10 cellular contexts compared by ENCODE assay signal in the genomic region with DNA sequence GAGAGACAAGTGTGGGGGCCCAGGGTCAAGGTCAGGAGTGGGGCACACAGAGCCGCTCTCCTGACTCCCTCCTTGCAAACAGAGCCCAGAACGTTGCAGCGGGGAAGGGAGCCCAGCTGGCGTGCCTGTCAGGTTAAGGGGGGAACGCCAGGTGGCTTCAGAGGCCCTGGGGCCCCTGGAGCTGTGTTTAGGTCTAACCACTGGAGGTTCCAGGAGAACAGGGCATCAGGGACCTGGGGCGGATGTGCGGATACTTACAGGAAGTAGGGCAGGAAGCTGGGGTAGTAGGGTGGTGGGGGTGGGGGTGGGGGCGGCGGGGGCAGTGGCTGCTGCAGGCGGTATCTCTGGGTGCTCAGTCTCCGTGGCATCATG. TPM values are rescaled to one million over a fixed set of nuclear protein-coding genes. Genes with fewer than 3 reads are reported as not detected.
DNase-seq lines count a peak whose midpoint lies in the region; ATAC-seq and TF ChIP-seq lines count a peak whose summit lies in the region.
"Had no signal": no experiment of that assay in that cellular context is flagged by ENCODE, and none has a peak within 500 bp of the region (broad histone marks: within the 10 kb centered on the region; RNA-seq: fewer than 3 reads in every experiment).

No MANE protein-coding gene starts in this region.

- H3K27ac Mint-ChIP-seq in activated T-cell treated with anti-CD3 and anti-CD28 coated beads, Interleukin-2, amount 50 U/mL, for 72 hours: peak overlapping the region; percentile 6
- H3K27ac Mint-ChIP-seq in naive thymus-derived CD8-positive, alpha-beta T cell: peak overlapping the region; percentile 84 to 95 (median 92)
- no peak overlapping the region for H3K27ac Mint-ChIP-seq in osteocyte (ENCODE audit: unreplicated experiment)

- TF ChIP-seq CTCF in osteocyte (IDR thresholded peaks at IDR 0.05) (no peak), esophagus squamous epithelium (IDR thresholded peaks at IDR 0.05) (no peak)

- H3K4me1 ChIP-seq in esophagus squamous epithelium: peaks cover 47 to 68% (median 58%) of the 10 kb centered on the region in 3 donors

- intact Hi-C loops in esophagus squamous epithelium (cut with DNase I): loop anchor here (10.0 kb wide), 1 partner anchor 115 kb away; the partner anchor contains the start of gene CLTB

- no peaks in the 10 kb centered on the region for H3K27me3 Mint-ChIP-seq in activated T-cell treated with anti-CD3 and anti-CD28 coated beads, Interleukin-2, amount 50 U/mL, for 72 hours (ENCODE audit: low read depth)
- H3K27me3 Mint-ChIP-seq in naive thymus-derived CD8-positive, alpha-beta T cell: no peaks in the 10 kb centered on the region
- H3K27me3 Mint-ChIP-seq in osteocyte (ENCODE audit: unreplicated experiment): no peaks in the 10 kb centered on the region

- peaks cover 35% of the 10 kb centered on the region for H3K4me1 Mint-ChIP-seq in activated T-cell treated with anti-CD3 and anti-CD28 coated beads, Interleukin-2, amount 50 U/mL, for 72 hours (ENCODE audit: low read depth)
- H3K4me1 Mint-ChIP-seq in naive thymus-derived CD8-positive, alpha-beta T cell: peaks cover 35 to 71% (median 67%) of the 10 kb centered on the region in 4 donors
- H3K4me1 Mint-ChIP-seq in osteocyte (ENCODE audit: unreplicated experiment): peaks cover 27% of the 10 kb centered on the region

- POLR2A ChIA-PET in naive thymus-derived CD8-positive, alpha-beta T cell (lab: Charles Lee): interaction anchor here (0.6 to 19.8 kb wide), 18 partner anchors 3 to 846 kb away, joined by 3 to 531 read pairs (median 3); partner anchors contain the start of genes CLTB, FAF2 and RNF44

- ATAC-seq in activated T-cell treated with anti-CD3 and anti-CD28 coated beads, Interleukin-2, amount 50 U/mL, for 72 hours (replicated peaks in 1 of 2): peak; percentile 22 to 23
- peak; percentile 61 to 77 for ATAC-seq in naive thymus-derived CD8-positive, alpha-beta T cell

- H3K9me3 Mint-ChIP-seq in activated T-cell treated with anti-CD3 and anti-CD28 coated beads, Interleukin-2, amount 50 U/mL, for 72 hours: no peaks in the 10 kb centered on the region
- H3K9me3 Mint-ChIP-seq in naive thymus-derived CD8-positive, alpha-beta T cell: no peaks in the 10 kb centered on the region
- H3K9me3 Mint-ChIP-seq in osteocyte (ENCODE audit: unreplicated experiment): no peaks in the 10 kb centered on the region

- H3K36me3 Mint-ChIP-seq in activated T-cell treated with anti-CD3 and anti-CD28 coated beads, Interleukin-2, amount 50 U/mL, for 72 hours (ENCODE audit: insufficient read depth in 2 of 2): peaks cover 0 to 4% of the 10 kb centered on the region in 2 donors
- peaks cover 0 to 54% (median 13%) of the 10 kb centered on the region in 3 donors for H3K36me3 Mint-ChIP-seq in naive thymus-derived CD8-positive, alpha-beta T cell
- H3K36me3 Mint-ChIP-seq in osteocyte (ENCODE audit: unreplicated experiment): peaks cover 16% of the 10 kb centered on the region

- TF ChIP-seq POLR2A in esophagus squamous epithelium (IDR thresholded peaks at IDR 0.05): no peak

- peak overlapping the region; percentile 69 to 80 for H3K4me3 Mint-ChIP-seq in activated T-cell treated with anti-CD3 and anti-CD28 coated beads, Interleukin-2, amount 50 U/mL, for 72 hours
- peak overlapping the region; percentile 54 to 94 (median 78) for H3K4me3 Mint-ChIP-seq in naive thymus-derived CD8-positive, alpha-beta T cell
- H3K4me3 Mint-ChIP-seq in osteocyte (ENCODE audit: unreplicated experiment): no peak overlapping the region

- peak; percentile 11 for DNase-seq in GF-D8 (lab: John Stamatoyannopoulos, UW)
- DNase-seq in KG1 (lab: John Stamatoyannopoulos, UW): peak; percentile 45
- no peak for DNase-seq in activated T-cell treated with anti-CD3 and anti-CD28 coated beads, Interleukin-2, amount 50 U/mL, for 72 hours
- peak; percentile 52 to 93 (median 75) for DNase-seq in naive thymus-derived CD8-positive, alpha-beta T cell
- no peak for DNase-seq in MG63
- DNase-seq in OCI-M2 (lab: John Stamatoyannopoulos, UW; ENCODE audit: unreplicated experiment): no peak
- DNase-seq in osteocyte (ENCODE audit: extremely low spot score, unreplicated experiment): no peak
- DNase-seq in esophagus squamous epithelium (lab: John Stamatoyannopoulos, UW): no peak
- DNase-seq: kidney glomerular epithelial cell had no signal

- H3K27me3 ChIP-seq in MG63 (no peaks in the 10 kb centered on the region), esophagus squamous epithelium (no peaks in the 10 kb centered on the region)
- H3K27me3 ChIP-seq: SJSA1 had no signal

- WGBS in esophagus squamous epithelium, 2 donors: 63 to 92% methylated on average over 2 to 4 of the region's 11 CpGs

- H3K4me3 ChIP-seq in MG63 (no peak overlapping the region), esophagus squamous epithelium (no peak overlapping the region)
- H3K4me3 ChIP-seq: SJSA1 had no signal

- H3K36me3 ChIP-seq in MG63 (peaks cover 76% of the 10 kb centered on the region), esophagus squamous epithelium (peaks cover 17 to 70% (median 46%) of the 10 kb centered on the region in 3 donors)

- no peaks in the 10 kb centered on the region for H3K9me3 ChIP-seq in MG63
- H3K9me3 ChIP-seq in esophagus squamous epithelium: no peaks in the 10 kb centered on the region
- H3K9me3 ChIP-seq: SJSA1 had no signal

- H3K27ac ChIP-seq in esophagus squamous epithelium: peak overlapping the region in 1 of 4 donors; percentile 14
- H3K27ac ChIP-seq: SJSA1 had no signal

RNA-seq across cellular contexts. Expression of gene RNF44, which starts 7.4 kb away (rescaled TPM):
- 10 to 100 TPM; 93.0 to 93.6 TPM for total RNA-seq in activated T-cell treated with anti-CD3 and anti-CD28 coated beads, Interleukin-2, amount 50 U/mL, for 72 hours
- 100 to 1,000 TPM; 271 to 281 TPM for total RNA-seq in naive thymus-derived CD8-positive, alpha-beta T cell
- polyA plus RNA-seq in naive thymus-derived CD8-positive, alpha-beta T cell: 1 to 10 TPM; 1.2 to 4.1 (median 3.2) TPM
- total RNA-seq in MG63 (2014; rRNA removed; shearing (Covaris generic); ENCODE audit: low replicate concordance): 0.17 and 4.4 TPM in 2 replicates
- total RNA-seq in osteocyte (47.3 and 53.0 TPM in 2 replicates), esophagus squamous epithelium (10 to 100 TPM in 3 of 4 donors, 1 to 10 TPM in 1; 8.8 to 23.1 (median 15.5) TPM)

RNA-seq across cellular contexts. Expression of gene CDHR2, which starts 19.3 kb away (rescaled TPM):
- total RNA-seq in activated T-cell treated with anti-CD3 and anti-CD28 coated beads, Interleukin-2, amount 50 U/mL, for 72 hours: under 1 TPM; 0.67 to 0.81 TPM
- total RNA-seq in naive thymus-derived CD8-positive, alpha-beta T cell: 1 to 10 TPM; 3.6 to 4.8 TPM
- under 1 TPM in 1 of 3 donors, not detected in 2; 0.26 TPM for polyA plus RNA-seq in naive thymus-derived CD8-positive, alpha-beta T cell
- not detected in 2 replicates for total RNA-seq in MG63 (2014; rRNA removed; shearing (Covaris generic); ENCODE audit: low replicate concordance)
- total RNA-seq in osteocyte: 0.34 and 0.43 TPM in 2 replicates
- total RNA-seq in esophagus squamous epithelium: under 1 TPM in 1 of 4 donors, not detected in 3; under 0.01 TPM
- total RNA-seq: SJSA1 had no signal

Comparison
In these comparisons a context has a peak if more than half of its experiments do, and no peak if none do; other contexts are left out.
1. DNase-seq: peak in GF-D8 (single experiment), KG1 (single experiment) and naive thymus-derived CD8-positive, alpha-beta T cell (10 of 10); none in activated T-cell treated with anti-CD3 and anti-CD28 coated beads, Interleukin-2, amount 50 U/mL, for 72 hours (0 of 2), MG63 (single experiment), OCI-M2 (single experiment), osteocyte (single experiment) and esophagus squamous epithelium (single experiment).